20 cellular contexts compared by ENCODE assay signal in genomic region chr6:56450376-56450775, GRCh38.
DNase-seq lines count a peak whose midpoint lies in the region; ATAC-seq and TF ChIP-seq lines count a peak whose summit lies in the region.
"Had no signal": no experiment of that assay in that cellular context is flagged by ENCODE, and none has a peak within 500 bp of the region (broad histone marks: within the 10 kb centered on the region; RNA-seq: fewer than 3 reads in every experiment).

No MANE protein-coding gene starts in this region.

- DNase-seq in left ventricle myocardium inferior = no peak
- no peak for DNase-seq in Right ventricle myocardium inferior (ENCODE audit: missing footprints)
- peak; percentile 50 for DNase-seq in dermis blood vessel endothelial cell
- peak; percentile 19 to 51 for DNase-seq in lung microvascular endothelial cell (ENCODE audit: low read depth in 2 of 2)
- no peak for DNase-seq in aorta
- no peak for DNase-seq in cerebellar nuclear complex (lab: John Stamatoyannopoulos, UW)
- DNase-seq: Caco-2; CD4-positive, alpha-beta T cell; GDM1; GM23248; HCEC 1CT; NCI-H1694 treated with DMSO at 0.1 percent for 48 hours; NCI-H2107; NCI-H510A; NCI-H748 treated with DMSO at 0.1 percent for 48 hours; NK-92 treated with Interleukin-12 subunit alpha and Interleukin-12 subunit beta, amount 100 ng/mL, for 24 hours; Peyer's patch had no signal

- TF ChIP-seq CTCF in left ventricle myocardium inferior (IDR thresholded peaks at IDR 0.05; ENCODE audit: borderline replicate concordance) = no peak

- no peaks in the 10 kb centered on the region for H3K36me3 ChIP-seq in left ventricle myocardium inferior
- H3K36me3 ChIP-seq in aorta (ENCODE audit: control insufficient read depth in 1 of 2, insufficient read depth in 2 of 2, low read length in 1 of 2) = no peaks in the 10 kb centered on the region
- H3K36me3 ChIP-seq: Peyer's patch had no signal

- intact Hi-C loops in left ventricle myocardium inferior (cut with micrococcal nuclease) = no loop called here
- intact Hi-C loops in Right ventricle myocardium inferior (cut with DNase I) = loop anchor here (2.0 kb wide), 1 partner anchor 80 kb away; no protein-coding TSS in a partner anchor
- intact Hi-C loops in aorta (cut with DNase I) = loop anchor here in 1 of 2 donors (5.0 kb wide), 1 partner anchor 78 kb away; no protein-coding TSS in a partner anchor

- H3K9me3 ChIP-seq in left ventricle myocardium inferior (replicated peaks) = no peaks in the 10 kb centered on the region
- no peaks in the 10 kb centered on the region for H3K9me3 ChIP-seq in aorta (ENCODE audit: control insufficient read depth, low read length)
- H3K9me3 ChIP-seq: A549, Caco-2, Peyer's patch had no signal

- no peaks in the 10 kb centered on the region for H3K27me3 ChIP-seq in left ventricle myocardium inferior (ENCODE audit: low read depth)
- no peaks in the 10 kb centered on the region for H3K27me3 ChIP-seq in aorta (ENCODE audit: control insufficient read depth in 1 of 2, insufficient read depth in 2 of 2, low read length in 1 of 2)
- H3K27me3 ChIP-seq: Peyer's patch had no signal

- H3K4me3 ChIP-seq in left ventricle myocardium inferior (no peak overlapping the region), aorta (ENCODE audit: low read length in 2 of 2) (no peak overlapping the region)
- H3K4me3 ChIP-seq: A549, GM23248, K562, Peyer's patch had no signal

- H3K27ac ChIP-seq in left ventricle myocardium inferior (replicated peaks) (peak overlapping the region; percentile 73), aorta (ENCODE audit: low read depth in 1 of 2, low read length in 2 of 2) (peak overlapping the region; percentile 51 to 54)
- H3K27ac ChIP-seq: A549, GM23248 had no signal

- 22 to 23% methylated on average over 3 of the region's 3 CpGs for WGBS in aorta, 2 donors

- ATAC-seq in Right ventricle myocardium inferior (no peak), aorta (ENCODE audit: low FRiP score) (no peak), HG03469 (IDR thresholded peaks at IDR 0.05; ENCODE audit: unreplicated experiment) (no peak)
- ATAC-seq: A549, K562 had no signal

- peaks cover 49% of the 10 kb centered on the region for H3K4me1 ChIP-seq in left ventricle myocardium inferior
- H3K4me1 ChIP-seq in aorta (ENCODE audit: control insufficient read depth in 1 of 2, insufficient read depth in 2 of 2, low read length in 2 of 2) = peaks cover 2 to 6% of the 10 kb centered on the region in 2 donors
- H3K4me1 ChIP-seq: A549, Caco-2, Peyer's patch had no signal

Comparison
In these comparisons a context has a peak if more than half of its experiments do, and no peak if none do; other contexts are left out.
1. DNase-seq: peak in dermis blood vessel endothelial cell (single experiment) and lung microvascular endothelial cell (2 of 2); none in left ventricle myocardium inferior (single experiment), Right ventricle myocardium inferior (single experiment), aorta (0 of 2) and cerebellar nuclear complex (0 of 2).